ENCODE assay signal across 17 cellular contexts in the genomic region with DNA sequence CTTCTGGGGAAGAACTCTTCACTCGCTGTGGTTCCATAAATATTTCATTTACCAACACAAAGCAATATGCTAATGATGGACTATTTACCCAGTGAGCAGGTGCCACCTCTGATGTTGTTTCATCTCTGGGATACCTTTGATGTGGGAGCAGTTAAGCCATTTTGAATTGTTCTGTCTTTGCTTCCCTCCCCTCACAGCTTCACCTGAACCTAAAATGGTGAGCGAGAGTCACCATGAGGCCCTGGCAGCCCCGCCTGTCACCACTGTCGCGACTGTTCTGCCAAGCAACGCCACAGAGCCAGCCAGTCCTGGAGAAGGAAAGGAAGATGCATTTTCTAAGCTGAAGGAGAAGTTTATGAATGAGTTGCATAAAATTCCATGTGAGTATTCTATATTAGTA.
DNase-seq lines count a peak whose midpoint lies in the region; FAIRE-seq and TF ChIP-seq lines count a peak whose summit lies in the region.
"Had no signal": no experiment of that assay in that cellular context is flagged by ENCODE, and none has a peak within 500 bp of the region (broad histone marks: within the 10 kb centered on the region; RNA-seq: fewer than 3 reads in every experiment).

No MANE protein-coding gene starts in this region.

- H3K9me3 Mint-ChIP-seq in endodermal cell = peaks cover 20% of the 10 kb centered on the region

- TF ChIP-seq CTCF in endodermal cell (conservative IDR thresholded peaks at IDR 0.05) = no peak
- TF ChIP-seq CTCF in D721Med (IDR thresholded peaks at IDR 0.05; ENCODE audit: insufficient read depth, missing control alignments) = no peak

- H3K4me3 Mint-ChIP-seq in endodermal cell = no peak overlapping the region
- H3K4me3 Mint-ChIP-seq: CD4-positive, alpha-beta memory T cell; H9; IgD-negative memory B cell had no signal

- H3K4me3 ChIP-seq in endodermal cell (ENCODE audit: low read length) = no peak overlapping the region
- H3K4me3 ChIP-seq: PC-9 had no signal

- H3K27me3 Mint-ChIP-seq in endodermal cell (ENCODE audit: insufficient read depth) = no peaks in the 10 kb centered on the region
- H3K27me3 Mint-ChIP-seq: CD4-positive, alpha-beta memory T cell; IgD-negative memory B cell had no signal

- no peaks in the 10 kb centered on the region for H3K36me3 ChIP-seq in endodermal cell (ENCODE audit: control insufficient read depth, insufficient read depth, low read length)

- FAIRE-seq in D721Med (lab: Jason Lieb, UNC) = no peak

- peaks cover 18% of the 10 kb centered on the region for H3K36me3 Mint-ChIP-seq in endodermal cell (ENCODE audit: low read depth)
- H3K36me3 Mint-ChIP-seq: CD4-positive, alpha-beta memory T cell had no signal

- H3K4me1 Mint-ChIP-seq in endodermal cell = no peaks in the 10 kb centered on the region
- H3K4me1 Mint-ChIP-seq: CD4-positive, alpha-beta memory T cell; IgD-negative memory B cell had no signal

- peak in 2 of 3 experiments; percentile 3 to 36 for DNase-seq in NCI-H1417 (lab: John Stamatoyannopoulos, UW)
- no peak for DNase-seq in NCI-H1417 treated with DMSO at 0.1 percent for 48 hours (lab: John Stamatoyannopoulos, UW)
- DNase-seq in DMS53 treated with DMSO at 0.1 percent for 48 hours (lab: John Stamatoyannopoulos, UW; ENCODE audit: unreplicated experiment) = peak; percentile 80
- DNase-seq in NCI-H2107 (lab: John Stamatoyannopoulos, UW) = peak; percentile 7
- peak; percentile 65 for DNase-seq in endodermal cell
- DNase-seq in D721Med (ENCODE audit: insufficient read length, low spot score) = no peak
- no peak for DNase-seq in KBM-7
- DNase-seq in activated CD4-positive, alpha-beta T cell treated with anti-CD3 and anti-CD28 coated beads, Interleukin-2, amount 50 U/mL, for 4 hours = no peak
- DNase-seq: 8988T; BE2C; CD4-positive, alpha-beta memory T cell; H9; NCI-H1436 treated with DMSO at 0.1 percent for 48 hours; NCI-H526 treated with DMSO at 0.1 percent for 48 hours; PC-9; SW 1271 had no signal

- H3K27ac Mint-ChIP-seq in endodermal cell = no peak overlapping the region
- H3K27ac Mint-ChIP-seq: CD4-positive, alpha-beta memory T cell; H9; IgD-negative memory B cell had no signal

- H3K9me3 ChIP-seq in endodermal cell (ENCODE audit: control insufficient read depth, low read length) = peaks cover 16% of the 10 kb centered on the region
- H3K9me3 ChIP-seq: BE2C had no signal

- H3K27me3 ChIP-seq in endodermal cell (ENCODE audit: control insufficient read depth, insufficient read depth, low read length, poor library complexity, severe bottlenecking) = no peaks in the 10 kb centered on the region
- H3K27me3 ChIP-seq: BE2C had no signal

- in situ Hi-C loops in KBM-7 (cut with MboI; ENCODE audit: low pct_unique_long_range_greater_than_20kb, low sequenced_read_pairs) = no loop called here

- 66 to 71% methylated on average over 5 to 6 of the region's 6 CpGs for WGBS in endodermal cell (ENCODE audit: insufficient coverage in 1 of 2, insufficient read length in 1 of 2), 2 experiments

- no peaks in the 10 kb centered on the region for H3K4me1 ChIP-seq in endodermal cell (ENCODE audit: control insufficient read depth, insufficient read depth, low read length)
- H3K4me1 ChIP-seq: BE2C had no signal

- H3K9ac ChIP-seq in endodermal cell (ENCODE audit: extremely low read depth, low read length, poor library complexity, severe bottlenecking) = no peak overlapping the region

- H3K27ac ChIP-seq in endodermal cell (ENCODE audit: low read depth, low read length) = no peak overlapping the region
- H3K27ac ChIP-seq: PC-9 had no signal

Comparison
In these comparisons a context has a peak if more than half of its experiments do, and no peak if none do; other contexts are left out.
1. DNase-seq: peak in NCI-H1417 (2 of 3), DMS53 treated with DMSO at 0.1 percent for 48 hours (single experiment), NCI-H2107 (single experiment) and endodermal cell (single experiment); none in NCI-H1417 treated with DMSO at 0.1 percent for 48 hours (single experiment), D721Med (single experiment), KBM-7 (single experiment) and activated CD4-positive, alpha-beta T cell treated with anti-CD3 and anti-CD28 coated beads, Interleukin-2, amount 50 U/mL, for 4 hours (0 of 2).